ENCODE assay signal across 8 cellular contexts in genomic region chr3:123449092-123449985, GRCh38. TPM values are rescaled to one million over a fixed set of nuclear protein-coding genes. Genes with fewer than 3 reads are reported as not detected.
DNase-seq lines count a peak whose midpoint lies in the region; ATAC-seq and TF ChIP-seq lines count a peak whose summit lies in the region.

No MANE protein-coding gene starts in this region.

- no peak overlapping the region for H3K4me3 Mint-ChIP-seq in activated naive CD4-positive, alpha-beta T cell treated with anti-CD3 and anti-CD28 coated beads, Interleukin-2, amount 10 ng/mL, durations not matched to agents 7 days and 5 days

- peaks cover 89% of the 10 kb centered on the region for H3K27me3 Mint-ChIP-seq in activated naive CD4-positive, alpha-beta T cell treated with anti-CD3 and anti-CD28 coated beads, Interleukin-2, amount 10 ng/mL, durations not matched to agents 7 days and 5 days

- H3K27ac ChIP-seq in heart left ventricle (peak overlapping the region; percentile 80 to 97 (median 93)), ovary (peak overlapping the region; percentile 91 to 95)

- CTCF ChIA-PET in activated naive CD4-positive, alpha-beta T cell treated with anti-CD3 and anti-CD28 coated beads, Interleukin-2, amount 10 ng/mL, durations not matched to agents 7 days and 5 days (lab: Charles Lee) = interaction anchor here (3.3 kb wide), 1 partner anchor 110 kb away, joined by 19 read pairs; no protein-coding TSS in a partner anchor

- no peaks in the 10 kb centered on the region for H3K9me3 ChIP-seq in heart left ventricle
- no peaks in the 10 kb centered on the region for H3K9me3 ChIP-seq in ovary

- H3K4me1 Mint-ChIP-seq in activated naive CD4-positive, alpha-beta T cell treated with anti-CD3 and anti-CD28 coated beads, Interleukin-2, amount 10 ng/mL, durations not matched to agents 7 days and 5 days = peaks cover 4% of the 10 kb centered on the region

- H3K4me3 ChIP-seq in heart left ventricle (peak overlapping the region; percentile 61 to 92 (median 78)), ovary (peak overlapping the region; percentile 75)

- WGBS in heart left ventricle, 4 donors = 1 to 2% (median 1%) methylated on average over 18 to 114 of the region's 114 CpGs
- 0 to 1% (median 1%) methylated on average over 24 to 113 of the region's 114 CpGs for WGBS in ovary, 3 donors

- TF ChIP-seq CTCF in heart left ventricle (IDR thresholded peaks at IDR 0.05) = no peak
- no peak for TF ChIP-seq CTCF in ovary (IDR thresholded peaks at IDR 0.05)

- intact Hi-C loops in heart left ventricle (cut with DNase I) = loop anchor here in 9 of 10 donors (2.0 to 10.0 kb wide), 14 partner anchors 33 to 122 kb away; no protein-coding TSS in a partner anchor
- intact Hi-C loops in ovary (cut with DNase I) = loop anchor here in 2 of 4 donors (5.0 to 10.0 kb wide), 3 partner anchors 65 to 117 kb away; no protein-coding TSS in a partner anchor

- no peak for TF ChIP-seq EP300 in ovary (IDR thresholded peaks at IDR 0.05)

- peak; percentile 17 for DNase-seq in activated naive CD4-positive, alpha-beta T cell treated with anti-CD3 and anti-CD28 coated beads, Interleukin-2, amount 50 U/mL, for 16 hours
- DNase-seq in activated naive CD4-positive, alpha-beta T cell treated with anti-CD3 and anti-CD28 coated beads, Interleukin-2, amount 10 ng/mL, durations not matched to agents 7 days and 5 days = no peak
- peak; percentile 58 for DNase-seq in activated CD8-positive, alpha-beta memory T cell treated with anti-CD3 and anti-CD28 coated beads, Interleukin-2, amount 50 U/mL, for 48 hours
- DNase-seq in heart left ventricle (peak; percentile 58 to 80 (median 61)), ovary (peak; percentile 46 to 71 (median 67)), H4 (ENCODE audit: low spot score) (no peak), HUDEP-2 (lab: John Stamatoyannopoulos, UW; ENCODE audit: unreplicated experiment in 76 of 76) (no peak)

- no peaks in the 10 kb centered on the region for H3K36me3 ChIP-seq in heart left ventricle
- no peaks in the 10 kb centered on the region for H3K36me3 ChIP-seq in ovary

- H3K36me3 Mint-ChIP-seq in activated naive CD4-positive, alpha-beta T cell treated with anti-CD3 and anti-CD28 coated beads, Interleukin-2, amount 10 ng/mL, durations not matched to agents 7 days and 5 days = no peaks in the 10 kb centered on the region

- ATAC-seq in heart left ventricle (peak in 3 of 4 donors; percentile 38 to 71 (median 58)), GM21619 (IDR thresholded peaks at IDR 0.05; ENCODE audit: unreplicated experiment) (no peak)

- TF ChIP-seq POLR2A in heart left ventricle (IDR thresholded peaks at IDR 0.05) (peak in 1 of 2 donors; percentile 32), ovary (IDR thresholded peaks at IDR 0.05) (peak; percentile 18)

- no peak overlapping the region for H3K27ac Mint-ChIP-seq in activated naive CD4-positive, alpha-beta T cell treated with anti-CD3 and anti-CD28 coated beads, Interleukin-2, amount 10 ng/mL, durations not matched to agents 7 days and 5 days

- H3K27me3 ChIP-seq in heart left ventricle (peaks cover 0 to 52% (median 7%) of the 10 kb centered on the region in 9 donors), ovary (no peaks in the 10 kb centered on the region)

- H3K9me3 Mint-ChIP-seq in activated naive CD4-positive, alpha-beta T cell treated with anti-CD3 and anti-CD28 coated beads, Interleukin-2, amount 10 ng/mL, durations not matched to agents 7 days and 5 days = no peaks in the 10 kb centered on the region

- H3K4me1 ChIP-seq in heart left ventricle (peaks cover 0 to 38% (median 11%) of the 10 kb centered on the region in 12 donors), ovary (ENCODE audit: insufficient read depth) (peaks cover 16% of the 10 kb centered on the region)

RNA-seq across cellular contexts. Expression of gene ADCY5, which starts 0.4 kb away (rescaled TPM):
- total RNA-seq in heart left ventricle = 100 to 1,000 TPM; 106 to 276 (median 170) TPM
- 10 to 100 TPM; 78.5 to 84.1 TPM for polyA plus RNA-seq in heart left ventricle
- 10 to 100 TPM in 6 of 7 donors, 1 to 10 TPM in 1; 5.3 to 36.2 (median 25.6) TPM for total RNA-seq in ovary
- polyA plus RNA-seq in ovary = 10 to 100 TPM; 15.4 to 17.1 TPM
- total RNA-seq in H4 (2014; rRNA removed; shearing (Covaris generic)) = 0.18 and 0.85 TPM in 2 replicates

Comparison
In these comparisons a context has a peak if more than half of its experiments do, and no peak if none do; other contexts are left out.
1. DNase-seq: peak in activated naive CD4-positive, alpha-beta T cell treated with anti-CD3 and anti-CD28 coated beads, Interleukin-2, amount 50 U/mL, for 16 hours (single experiment), activated CD8-positive, alpha-beta memory T cell treated with anti-CD3 and anti-CD28 coated beads, Interleukin-2, amount 50 U/mL, for 48 hours (single experiment), heart left ventricle (5 of 5) and ovary (5 of 5); none in activated naive CD4-positive, alpha-beta T cell treated with anti-CD3 and anti-CD28 coated beads, Interleukin-2, amount 10 ng/mL, durations not matched to agents 7 days and 5 days (single experiment), H4 (single experiment) and HUDEP-2 (0 of 76).